Comparison of ENCODE assay signal across 15 cellular contexts in genomic region chr1:66535149-66535548, GRCh38. TPM values are rescaled to one million over a fixed set of nuclear protein-coding genes. Genes with fewer than 3 reads are reported as not detected.
DNase-seq lines count a peak whose midpoint lies in the region; ATAC-seq, FAIRE-seq and TF ChIP-seq lines count a peak whose summit lies in the region.
"Had no signal": no experiment of that assay in that cellular context is flagged by ENCODE, and none has a peak within 500 bp of the region (broad histone marks: within the 10 kb centered on the region; RNA-seq: fewer than 3 reads in every experiment).

No MANE protein-coding gene starts in this region.

- H2BK12ac ChIP-seq in neuronal stem cell (ENCODE audit: low read length) = no peak overlapping the region

- H3K4me1 ChIP-seq in right cardiac atrium (ENCODE audit: control insufficient read depth, insufficient read depth, low read length) (no peaks in the 10 kb centered on the region), fibroblast of lung (ENCODE audit: control insufficient read depth, extremely low read depth, insufficient read depth, low read length) (peaks cover 12% of the 10 kb centered on the region), neuronal stem cell (ENCODE audit: control insufficient read depth in 2 of 2, insufficient read depth in 1 of 2, low read depth in 1 of 2, low read length in 2 of 2) (peaks cover 3 to 6% of the 10 kb centered on the region in 2 donors), aorta (ENCODE audit: control insufficient read depth in 1 of 2, insufficient read depth in 2 of 2, low read length in 2 of 2) (peaks cover 2 to 7% of the 10 kb centered on the region in 2 donors)

- no peak overlapping the region for H3K4ac ChIP-seq in neuronal stem cell (ENCODE audit: low read length)

- H3K14ac ChIP-seq in neuronal stem cell (ENCODE audit: low read length) = no peak overlapping the region

- no peak overlapping the region for H3K18ac ChIP-seq in neuronal stem cell (ENCODE audit: low read length)

- no peak overlapping the region for H3K23ac ChIP-seq in neuronal stem cell (ENCODE audit: low read depth, low read length, poor library complexity)

- H3K9ac ChIP-seq in fibroblast of lung (ENCODE audit: insufficient read depth, low read length) = peak overlapping the region; percentile 51
- H3K9ac ChIP-seq in neuronal stem cell (ENCODE audit: low read depth, low read length, poor library complexity) = no peak overlapping the region

- ATAC-seq in right cardiac atrium (no peak), left cardiac atrium (no peak), aorta (ENCODE audit: low FRiP score) (no peak)

- 82% methylated on average over 1 of the region's 1 CpG for WGBS in right cardiac atrium
- WGBS in neuronal stem cell (ENCODE audit: extremely low coverage in 2 of 2, insufficient read length in 2 of 2, insufficient replicate concordance in 1 of 2), 2 donors = no CpG with 5 or more reads among the region's 1 CpG
- 7 to 11% methylated on average over 1 of the region's 1 CpG for WGBS in aorta, 2 donors

- no peak overlapping the region for H2BK120ac ChIP-seq in neuronal stem cell (ENCODE audit: low read depth, low read length)

- no peak for FAIRE-seq in RCC 7860 (lab: Jason Lieb, UNC)
- FAIRE-seq: keratinocyte, urothelium cell line had no signal

- intact Hi-C loops in right cardiac atrium (cut with DNase I) = no loop called here
- intact Hi-C loops in left cardiac atrium (cut with DNase I) = no loop called here
- intact Hi-C loops in aorta (cut with DNase I) = loop anchor here in 1 of 2 donors (10.0 kb wide), 1 partner anchor 190 kb away; no protein-coding TSS in a partner anchor

- H3K4me3 ChIP-seq in right cardiac atrium (ENCODE audit: low read length) (peak overlapping the region; percentile 73), fibroblast of lung (replicated peaks in 1 of 4; ENCODE audit: control extremely low read depth in 1 of 4, insufficient read depth in 1 of 4, low read depth in 3 of 4, low read length in 4 of 4) (peak overlapping the region; percentile 47 to 78 (median 68)), neuronal stem cell (ENCODE audit: low read length in 2 of 2) (no peak overlapping the region), aorta (ENCODE audit: low read length in 2 of 2) (peak overlapping the region; percentile 50 to 80)

- H3K4me2 ChIP-seq in fibroblast of lung (ENCODE audit: extremely low read depth, insufficient read depth, low read length) = peak overlapping the region; percentile 77
- H3K4me2 ChIP-seq in neuronal stem cell (ENCODE audit: insufficient read depth, low read length, poor library complexity, severe bottlenecking) = peak overlapping the region; percentile 23

- DNase-seq in right cardiac atrium (no peak), left cardiac atrium (no peak), fibroblast of lung (ENCODE audit: low read depth in 2 of 2) (no peak), neuronal stem cell (ENCODE audit: low spot score) (no peak), aorta (no peak), NCI-H1436 treated with DMSO at 0.1 percent for 48 hours (lab: John Stamatoyannopoulos, UW) (no peak), RCC 7860 (ENCODE audit: low spot score) (no peak)
- no peak for DNase-seq in activated CD4-positive, alpha-beta T cell treated with anti-CD3 and anti-CD28 coated beads, Interleukin-2, amount 50 U/mL, for 48 hours
- DNase-seq: activated CD8-positive, alpha-beta memory T cell treated with anti-CD3 and anti-CD28 coated beads for 24 hours; activated gamma-delta T cell treated with Interleukin-2 at 50 U/mL for 16 hours; NCI-H446 treated with DMSO at 0.1 percent for 48 hours; T1000 had no signal

- H3K9me3 ChIP-seq in right cardiac atrium (ENCODE audit: control insufficient read depth, low read length) = no peaks in the 10 kb centered on the region
- H3K9me3 ChIP-seq in fibroblast of lung (ENCODE audit: control insufficient read depth, insufficient read depth, low read depth, low read length) = no peaks in the 10 kb centered on the region
- H3K9me3 ChIP-seq in neuronal stem cell (replicated peaks in 1 of 2; ENCODE audit: control insufficient read depth in 2 of 2, insufficient read depth in 1 of 2, low read depth in 1 of 2, low read length in 2 of 2) = no peaks in the 10 kb centered on the region
- no peaks in the 10 kb centered on the region for H3K9me3 ChIP-seq in aorta (ENCODE audit: control insufficient read depth, low read length)
- H3K9me3 ChIP-seq: neutrophil had no signal

- no peaks in the 10 kb centered on the region for H4K20me1 ChIP-seq in fibroblast of lung (ENCODE audit: control insufficient read depth, extremely low read depth, insufficient read depth, low read length)

- H3K79me1 ChIP-seq in neuronal stem cell (ENCODE audit: low read depth, low read length) = no peaks in the 10 kb centered on the region

- no peak overlapping the region for H2AK5ac ChIP-seq in neuronal stem cell (ENCODE audit: low read depth, low read length)

- H2BK15ac ChIP-seq in neuronal stem cell (ENCODE audit: low read length) = no peak overlapping the region

- no peak overlapping the region for H4K8ac ChIP-seq in neuronal stem cell (ENCODE audit: low read depth, low read length)

- H4K91ac ChIP-seq in neuronal stem cell (ENCODE audit: low read depth, low read length, poor library complexity) = no peak overlapping the region

- H3K27ac ChIP-seq in right cardiac atrium (ENCODE audit: low read length) (no peak overlapping the region), fibroblast of lung (ENCODE audit: insufficient read depth, low read length) (peak overlapping the region; percentile 98), neuronal stem cell (replicated peaks; ENCODE audit: low read length) (no peak overlapping the region), aorta (ENCODE audit: low read depth in 1 of 2, low read length in 2 of 2) (peak overlapping the region; percentile 12 to 64)
- H3K27ac ChIP-seq: neutrophil had no signal

- TF ChIP-seq CTCF in fibroblast of lung (conservative IDR thresholded peaks at IDR 0.05 in 1 of 2, IDR thresholded peaks at IDR 0.05 in 1 of 2; ENCODE audit: low read depth in 1 of 2, low read length in 2 of 2) = no peak

- H2AFZ ChIP-seq in fibroblast of lung (ENCODE audit: low read length) (no peak overlapping the region), neuronal stem cell (ENCODE audit: low read length) (no peak overlapping the region)

- H3K36me3 ChIP-seq in fibroblast of lung (ENCODE audit: control insufficient read depth, insufficient read depth, low read length) = no peaks in the 10 kb centered on the region
- no peaks in the 10 kb centered on the region for H3K36me3 ChIP-seq in neuronal stem cell (replicated peaks in 1 of 2; ENCODE audit: control insufficient read depth in 2 of 2, insufficient read depth in 2 of 2, low read length in 2 of 2)
- no peaks in the 10 kb centered on the region for H3K36me3 ChIP-seq in aorta (ENCODE audit: control insufficient read depth in 1 of 2, insufficient read depth in 2 of 2, low read length in 1 of 2)
- H3K36me3 ChIP-seq: neutrophil had no signal

- H3K27me3 ChIP-seq in right cardiac atrium (ENCODE audit: control insufficient read depth, insufficient read depth) (no peaks in the 10 kb centered on the region), fibroblast of lung (ENCODE audit: control insufficient read depth, insufficient read depth, low read length) (no peaks in the 10 kb centered on the region), neuronal stem cell (ENCODE audit: control insufficient read depth in 3 of 3, insufficient read depth in 3 of 3, low read depth in 1 of 3, low read length in 3 of 3) (peaks cover 0 to 42% (median 3%) of the 10 kb centered on the region in 3 experiments), aorta (ENCODE audit: control insufficient read depth in 1 of 2, insufficient read depth in 2 of 2, low read length in 1 of 2) (no peaks in the 10 kb centered on the region)

- H3K79me2 ChIP-seq in fibroblast of lung (ENCODE audit: control insufficient read depth, insufficient read depth, low read length) = peaks cover 58% of the 10 kb centered on the region

- H2BK5ac ChIP-seq in neuronal stem cell (ENCODE audit: low read length) = no peak overlapping the region

RNA-seq across cellular contexts. Expression of gene SGIP1, which starts 1.2 kb away (rescaled TPM):
- 1 to 10 TPM; 4.3 to 7.3 (median 5.3) TPM for total RNA-seq in right cardiac atrium
- polyA plus RNA-seq in right cardiac atrium = 2.2 TPM
- total RNA-seq in left cardiac atrium = 1 to 10 TPM; 3.4 to 4.9 TPM
- 11.0 and 37.8 TPM in 2 replicates for total RNA-seq in fibroblast of lung
- polyA plus RNA-seq in fibroblast of lung = 71.4 and 77.6 TPM in 2 replicates
- 40.1 and 41.3 TPM in 2 replicates for polyA plus RNA-seq in fibroblast of lung (2012)
- 18.8 and 33.8 TPM in 2 replicates for polyA minus RNA-seq in fibroblast of lung (ENCODE audit: low replicate concordance)
- 11.5 TPM for polyA plus RNA-seq in neuronal stem cell (2013, experiment 1 of 2)
- 11.2 TPM for polyA plus RNA-seq in neuronal stem cell (2013, experiment 2 of 2)
- total RNA-seq in aorta = 10 to 100 TPM; 51.8 to 73.2 TPM
- 10 to 100 TPM; 10.9 to 64.8 TPM for polyA plus RNA-seq in aorta

Comparison
In these comparisons a context has a peak if more than half of its experiments do, and no peak if none do; other contexts are left out.
1. H3K27ac ChIP-seq: peak in fibroblast of lung (single experiment) and aorta (2 of 2); none in right cardiac atrium (single experiment) and neuronal stem cell (single experiment).
2. H3K4me3 ChIP-seq: peak in right cardiac atrium (single experiment), fibroblast of lung (4 of 4) and aorta (2 of 2); none in neuronal stem cell (0 of 2).